ENCODE assay signal across 15 cellular contexts in genomic region chr12:48159976-48160525, GRCh38.
"Had no signal": no experiment of that assay in that cellular context is flagged by ENCODE, and none has a peak within 500 bp of the region (broad histone marks: within the 10 kb centered on the region; RNA-seq: fewer than 3 reads in every experiment).

No MANE protein-coding gene starts in this region.

- H3K27ac ChIP-seq: brain microvascular endothelial cell, thyroid gland, WERI-Rb-1 had no signal

- H3K27me3 ChIP-seq: brain microvascular endothelial cell, thyroid gland had no signal

- H3K4me3 ChIP-seq: mucosa of descending colon, thyroid gland had no signal

- ATAC-seq: activated CD4-positive, alpha-beta T cell treated with anti-CD3 and anti-CD28 coated beads for 36 hours; activated T-cell treated with anti-CD3 and anti-CD28 coated beads, Interleukin-2, amount 50 U/mL, for 4 hours; left ventricle myocardium superior; mucosa of descending colon; naive thymus-derived CD4-positive, alpha-beta T cell; stimulated activated memory B cell treated with anti-CD40 and anti-IgM and Interleukin-4, amounts not matched to agents 10 μg/mL and 1 μg/mL and 100 μg/mL, for 72 hours had no signal

- H3K36me3 ChIP-seq: brain microvascular endothelial cell, thyroid gland had no signal

- DNase-seq: activated CD4-positive, alpha-beta memory T cell treated with anti-CD3 and anti-CD28 coated beads, Interleukin-2, amount 10 ng/mL, durations not matched to agents 7 days and 5 days; activated CD4-positive, alpha-beta T cell treated with anti-CD3 and anti-CD28 coated beads for 36 hours; activated effector memory CD4-positive, alpha-beta T cell treated with anti-CD3 and anti-CD28 coated beads, Interleukin-2, amount 50 U/mL, for 16 hours; activated T-cell treated with anti-CD3 and anti-CD28 coated beads, Interleukin-2, amount 50 U/mL, for 4 hours; brain microvascular endothelial cell; effector memory CD4-positive, alpha-beta T cell; left ventricle myocardium superior; mucosa of descending colon; naive thymus-derived CD4-positive, alpha-beta T cell; retina; stimulated activated CD4-positive, alpha-beta T cell treated with anti-CD3 and anti-CD28 coated beads, Interleukin-2, amount 100 ng/mL, for 48 hours; T-helper 1 cell; WERI-Rb-1 had no signal

- H3K9me3 ChIP-seq: mucosa of descending colon, thyroid gland had no signal
